ENCODE assay signal across 19 cellular contexts in the genomic region with DNA sequence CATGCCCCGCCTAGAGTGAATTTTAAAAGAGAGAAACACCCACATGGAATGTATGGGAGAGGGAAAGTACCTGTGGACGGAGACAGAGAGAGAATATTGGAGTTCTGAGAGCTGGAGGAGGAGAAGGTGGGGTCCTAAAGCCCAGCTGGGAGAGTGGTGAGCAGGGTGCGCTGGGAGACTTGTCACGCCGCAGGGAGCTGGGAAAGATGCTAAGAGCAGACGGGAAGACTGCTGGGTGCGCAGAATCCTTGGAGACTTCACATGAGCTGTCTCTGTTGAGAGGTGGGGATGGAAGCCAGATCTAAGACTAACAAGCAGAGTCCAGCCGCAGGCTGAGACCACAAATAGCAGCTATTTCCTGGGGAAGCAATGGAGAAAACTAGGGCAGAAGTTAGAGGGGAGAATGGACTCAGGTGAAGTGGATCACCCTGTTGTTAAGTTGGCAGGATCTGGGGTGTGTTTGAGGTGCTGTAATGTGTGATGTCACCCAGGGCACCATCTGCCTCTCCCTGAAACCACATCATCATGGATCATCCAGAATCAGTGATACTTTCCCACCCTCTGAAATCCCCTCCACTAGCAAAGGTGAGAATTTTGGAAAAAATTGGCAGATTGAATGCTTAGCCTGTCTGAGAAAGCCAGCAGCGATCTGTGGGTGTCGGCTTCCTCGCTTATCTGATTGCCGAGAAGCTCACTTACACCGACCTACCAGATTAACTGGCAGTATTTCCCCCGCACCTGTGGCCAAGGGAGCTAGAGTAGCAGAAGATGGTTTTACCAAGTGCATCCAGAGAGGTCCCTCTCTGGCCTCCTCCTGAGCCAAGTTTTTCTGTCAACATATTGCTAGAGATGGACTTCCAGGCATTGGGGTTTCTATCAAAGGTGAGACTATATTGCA.
DNase-seq lines count a peak whose midpoint lies in the region; ATAC-seq and TF ChIP-seq lines count a peak whose summit lies in the region.
"Had no signal": no experiment of that assay in that cellular context is flagged by ENCODE, and none has a peak within 500 bp of the region (broad histone marks: within the 10 kb centered on the region; RNA-seq: fewer than 3 reads in every experiment).

No MANE protein-coding gene starts in this region.

- peaks cover 39% of the 10 kb centered on the region for H3K4me1 Mint-ChIP-seq in activated CD4-positive, alpha-beta T cell treated with anti-CD3 and anti-CD28 coated beads for 36 hours
- peaks cover 57 to 69% of the 10 kb centered on the region in 2 donors for H3K4me1 Mint-ChIP-seq in natural killer cell treated with Interleukin-12 subunit alpha and Interleukin-12 subunit beta and Interleukin-15 and Interleukin-18, amount 100 ng/mL, for 72 hours (ENCODE audit: low read depth in 2 of 2)
- H3K4me1 Mint-ChIP-seq in chondrocyte (ENCODE audit: low read depth) = peaks cover 15% of the 10 kb centered on the region
- H3K4me1 Mint-ChIP-seq: nephron progenitor cell had no signal

- peak overlapping the region; percentile 73 for H3K27ac Mint-ChIP-seq in activated CD4-positive, alpha-beta T cell treated with anti-CD3 and anti-CD28 coated beads for 36 hours
- H3K27ac Mint-ChIP-seq in natural killer cell treated with Interleukin-12 subunit alpha and Interleukin-12 subunit beta and Interleukin-15 and Interleukin-18, amount 100 ng/mL, for 72 hours = peak overlapping the region; percentile 84 to 87
- no peak overlapping the region for H3K27ac Mint-ChIP-seq in chondrocyte (ENCODE audit: unreplicated experiment)
- H3K27ac Mint-ChIP-seq: nephron progenitor cell had no signal

- H3K9me3 ChIP-seq in DND-41 (ENCODE audit: insufficient read depth, low read length, severe bottlenecking) = no peaks in the 10 kb centered on the region
- H3K9me3 ChIP-seq: BLaER1, thoracic aorta had no signal

- no peak for TF ChIP-seq CTCF in DND-41 (IDR thresholded peaks at IDR 0.05; ENCODE audit: borderline replicate concordance, extremely low read depth, low read length, poor library complexity, severe bottlenecking)
- TF ChIP-seq CTCF in chondrocyte (IDR thresholded peaks at IDR 0.05) = no peak

- no peaks in the 10 kb centered on the region for H4K20me1 ChIP-seq in DND-41 (ENCODE audit: insufficient read depth, low read length)
- H4K20me1 ChIP-seq: BLaER1 had no signal

- DNase-seq in activated CD4-positive, alpha-beta T cell treated with anti-CD3 and anti-CD28 coated beads for 36 hours = peak; percentile 48
- no peak for DNase-seq in activated CD4-positive, alpha-beta T cell treated with anti-CD3 and anti-CD28 coated beads, Interleukin-2, amount 50 U/mL, for 1 hour
- DNase-seq in DND-41 = no peak
- DNase-seq in activated effector memory CD4-positive, alpha-beta T cell treated with anti-CD3 and anti-CD28 coated beads, Interleukin-2, amount 50 U/mL, for 16 hours = peak; percentile 75
- DNase-seq in natural killer cell treated with Interleukin-12 subunit alpha and Interleukin-12 subunit beta and Interleukin-15 and Interleukin-18, amount 100 ng/mL, for 72 hours (ENCODE audit: low spot score) = no peak
- DNase-seq in NCI-H2227 treated with DMSO at 0.1 percent for 48 hours (lab: John Stamatoyannopoulos, UW) = no peak
- DNase-seq in chondrocyte (ENCODE audit: low spot score) = no peak
- DNase-seq: activated gamma-delta T cell treated with Interleukin-2 at 50 U/mL for 16 hours, DMS153, mesenchymal stem cell, NCI-H1436 treated with DMSO at 0.1 percent for 48 hours, NCI-H510A, nephron progenitor cell, SHP77 treated with DMSO at 0.1 percent for 48 hours, T-helper 9 cell had no signal

- H3K27me3 Mint-ChIP-seq in activated CD4-positive, alpha-beta T cell treated with anti-CD3 and anti-CD28 coated beads for 36 hours = no peaks in the 10 kb centered on the region
- H3K27me3 Mint-ChIP-seq in natural killer cell treated with Interleukin-12 subunit alpha and Interleukin-12 subunit beta and Interleukin-15 and Interleukin-18, amount 100 ng/mL, for 72 hours = no peaks in the 10 kb centered on the region
- no peaks in the 10 kb centered on the region for H3K27me3 Mint-ChIP-seq in chondrocyte (ENCODE audit: low read depth)

- H3K4me3 ChIP-seq in DND-41 (ENCODE audit: low read depth in 1 of 2, low read length in 2 of 2) = no peak overlapping the region
- H3K4me3 ChIP-seq: BLaER1, thoracic aorta had no signal

- CTCF ChIA-PET in activated CD4-positive, alpha-beta T cell treated with anti-CD3 and anti-CD28 coated beads for 36 hours (lab: Charles Lee) = interaction anchor here (0.7 to 1.9 kb wide), 9 partner anchors 14 to 502 kb away, joined by 3 to 9 read pairs (median 5); no protein-coding TSS in a partner anchor

- H3K27me3 ChIP-seq in DND-41 (ENCODE audit: insufficient read depth, low read length, poor library complexity) = no peaks in the 10 kb centered on the region
- H3K27me3 ChIP-seq: BLaER1 had no signal

- POLR2A ChIA-PET in activated CD4-positive, alpha-beta T cell treated with anti-CD3 and anti-CD28 coated beads for 36 hours (lab: Charles Lee) = interaction anchor here (1.1 to 3.3 kb wide), 2 partner anchors 27 to 46 kb away, joined by 3 to 14 read pairs; no protein-coding TSS in a partner anchor

- H3K4me2 ChIP-seq in DND-41 (ENCODE audit: insufficient read depth, low read length) = no peak overlapping the region
- H3K4me2 ChIP-seq: BLaER1 had no signal

- intact Hi-C loops in activated CD4-positive, alpha-beta T cell treated with anti-CD3 and anti-CD28 coated beads for 36 hours (cut with DNase I, micrococcal nuclease) = loop anchor here (1.0 to 2.0 kb wide), 12 partner anchors 18 to 453 kb away; no protein-coding TSS in a partner anchor

- peaks cover 75% of the 10 kb centered on the region for H3K36me3 Mint-ChIP-seq in activated CD4-positive, alpha-beta T cell treated with anti-CD3 and anti-CD28 coated beads for 36 hours (ENCODE audit: low read depth)
- peaks cover 52% of the 10 kb centered on the region for H3K36me3 Mint-ChIP-seq in natural killer cell treated with Interleukin-12 subunit alpha and Interleukin-12 subunit beta and Interleukin-15 and Interleukin-18, amount 100 ng/mL, for 72 hours
- H3K36me3 Mint-ChIP-seq in chondrocyte (ENCODE audit: low read depth) = peaks cover 27% of the 10 kb centered on the region

- H3K36me3 ChIP-seq in DND-41 (ENCODE audit: insufficient read depth, low read length) = no peaks in the 10 kb centered on the region

- peak overlapping the region; percentile 4 for H3K4me3 Mint-ChIP-seq in activated CD4-positive, alpha-beta T cell treated with anti-CD3 and anti-CD28 coated beads for 36 hours
- H3K4me3 Mint-ChIP-seq in natural killer cell treated with Interleukin-12 subunit alpha and Interleukin-12 subunit beta and Interleukin-15 and Interleukin-18, amount 100 ng/mL, for 72 hours = peak overlapping the region; percentile 77
- H3K4me3 Mint-ChIP-seq in chondrocyte (ENCODE audit: unreplicated experiment) = no peak overlapping the region
- H3K4me3 Mint-ChIP-seq: nephron progenitor cell had no signal

- no peaks in the 10 kb centered on the region for H3K9me3 Mint-ChIP-seq in activated CD4-positive, alpha-beta T cell treated with anti-CD3 and anti-CD28 coated beads for 36 hours (ENCODE audit: low read depth)
- no peaks in the 10 kb centered on the region for H3K9me3 Mint-ChIP-seq in natural killer cell treated with Interleukin-12 subunit alpha and Interleukin-12 subunit beta and Interleukin-15 and Interleukin-18, amount 100 ng/mL, for 72 hours
- H3K9me3 Mint-ChIP-seq in chondrocyte (ENCODE audit: low read depth) = no peaks in the 10 kb centered on the region
- H3K9me3 Mint-ChIP-seq: nephron progenitor cell had no signal

- no peaks in the 10 kb centered on the region for H3K79me2 ChIP-seq in DND-41 (ENCODE audit: insufficient read depth, low read length)

- ATAC-seq in activated CD4-positive, alpha-beta T cell treated with anti-CD3 and anti-CD28 coated beads for 36 hours = no peak
- ATAC-seq in DND-41 (ENCODE audit: insufficient read depth, low read depth) = peak; percentile 50; the same call in 2 of the 3 replicates
- no peak for ATAC-seq in natural killer cell treated with Interleukin-12 subunit alpha and Interleukin-12 subunit beta and Interleukin-15 and Interleukin-18, amount 100 ng/mL, for 72 hours
- no peak for ATAC-seq in HG02678 (IDR thresholded peaks at IDR 0.05; ENCODE audit: unreplicated experiment)

- H3K4me1 ChIP-seq in DND-41 (ENCODE audit: insufficient read depth, low read length) = 0 out of 2 replicates have a peak, but pooled peaks cover 4% of the 10 kb centered on the region

- H2AFZ ChIP-seq in DND-41 (ENCODE audit: low read depth, low read length) = no peak overlapping the region

- H3K9ac ChIP-seq in DND-41 (ENCODE audit: low read depth, low read length) = no peak overlapping the region
- H3K9ac ChIP-seq: BLaER1 had no signal

- H3K27ac ChIP-seq in DND-41 (ENCODE audit: low read length) = no peak overlapping the region
- H3K27ac ChIP-seq: 22Rv1, BLaER1, thoracic aorta had no signal

Comparison
In these comparisons a context has a peak if more than half of its experiments do, and no peak if none do; other contexts are left out.
1. DNase-seq: peak in activated CD4-positive, alpha-beta T cell treated with anti-CD3 and anti-CD28 coated beads for 36 hours (single experiment) and activated effector memory CD4-positive, alpha-beta T cell treated with anti-CD3 and anti-CD28 coated beads, Interleukin-2, amount 50 U/mL, for 16 hours (single experiment); none in activated CD4-positive, alpha-beta T cell treated with anti-CD3 and anti-CD28 coated beads, Interleukin-2, amount 50 U/mL, for 1 hour (single experiment), DND-41 (single experiment), natural killer cell treated with Interleukin-12 subunit alpha and Interleukin-12 subunit beta and Interleukin-15 and Interleukin-18, amount 100 ng/mL, for 72 hours (single experiment), NCI-H2227 treated with DMSO at 0.1 percent for 48 hours (single experiment) and chondrocyte (single experiment).